In the genomic region with DNA sequence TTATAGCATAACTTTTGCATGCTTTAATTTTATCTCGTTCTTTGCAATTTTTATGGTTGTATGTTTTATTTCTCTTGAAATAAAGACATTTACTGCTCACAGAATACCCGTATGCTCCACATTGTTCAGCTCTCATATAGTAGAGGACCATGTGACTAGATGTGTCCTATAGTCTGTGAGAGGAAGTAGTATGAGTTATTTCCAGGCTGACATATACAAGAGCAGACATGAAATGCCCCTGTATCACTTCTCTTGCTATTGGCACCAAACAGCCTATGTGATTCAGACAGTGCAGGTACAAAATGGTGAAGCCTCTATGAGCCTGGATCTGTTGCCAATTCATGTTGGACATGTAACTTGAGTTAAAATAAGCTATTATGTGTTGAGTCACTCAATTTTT, we compare ENCODE assay signal across 24 cellular contexts. TPM values are rescaled to one million over a fixed set of nuclear protein-coding genes. Genes with fewer than 3 reads are reported as not detected.
DNase-seq lines count a peak whose midpoint lies in the region; ATAC-seq, FAIRE-seq and TF ChIP-seq lines count a peak whose summit lies in the region.
"Had no signal": no experiment of that assay in that cellular context is flagged by ENCODE, and none has a peak within 500 bp of the region (broad histone marks: within the 10 kb centered on the region; RNA-seq: fewer than 3 reads in every experiment).

No MANE protein-coding gene starts in this region.

- TF ChIP-seq CTCF in Loucy (conservative IDR thresholded peaks at IDR 0.05; ENCODE audit: low read length): no peak
- TF ChIP-seq CTCF in OCI-LY7 (conservative IDR thresholded peaks at IDR 0.05; ENCODE audit: low read length): no peak
- no peak for TF ChIP-seq CTCF in bronchial epithelial cell (IDR thresholded peaks at IDR 0.05; ENCODE audit: insufficient read depth, low read length, severe bottlenecking)
- TF ChIP-seq CTCF in foreskin keratinocyte (conservative IDR thresholded peaks at IDR 0.05): no peak

- H3K27ac ChIP-seq in OCI-LY7 (ENCODE audit: low read depth, low read length, poor library complexity, severe bottlenecking) (no peak overlapping the region), foreskin keratinocyte (no peak overlapping the region)
- H3K27ac ChIP-seq: 22Rv1; A549; BLaER1 treated with 17β-estradiol and CSF1 and Interleukin-3, amounts not matched to agents 10 nM and 100 nM; C4-2B had no signal

- H3K27me3 ChIP-seq in Loucy (ENCODE audit: insufficient read depth, low read length, poor library complexity, severe bottlenecking) (no peaks in the 10 kb centered on the region), bronchial epithelial cell (ENCODE audit: control insufficient read depth, insufficient read depth, low read length) (no peaks in the 10 kb centered on the region), foreskin keratinocyte (no peaks in the 10 kb centered on the region)

- H3F3A ChIP-seq in Loucy (ENCODE audit: low read depth): peaks cover 8% of the 10 kb centered on the region

- H3K9ac ChIP-seq in Loucy (ENCODE audit: low read depth, low read length, poor library complexity, severe bottlenecking): no peak overlapping the region
- H3K9ac ChIP-seq: BLaER1 treated with 17β-estradiol and CSF1 and Interleukin-3, amounts not matched to agents 10 nM and 100 nM had no signal

- H3K9me3 ChIP-seq in Loucy (ENCODE audit: insufficient read depth, low read depth, low read length) (no peaks in the 10 kb centered on the region), OCI-LY7 (ENCODE audit: low read length) (no peaks in the 10 kb centered on the region; the same call in 1 of the 2 replicates)
- H3K9me3 ChIP-seq: A549, Caco-2 had no signal

- H3K4me2 ChIP-seq in Loucy (ENCODE audit: low read depth, low read length, poor library complexity, severe bottlenecking): no peak overlapping the region
- no peak overlapping the region for H3K4me2 ChIP-seq in OCI-LY7 (ENCODE audit: low read length)
- H3K4me2 ChIP-seq: A549; BLaER1 treated with 17β-estradiol and CSF1 and Interleukin-3, amounts not matched to agents 10 nM and 100 nM had no signal

- TF ChIP-seq POLR2A in erythroblast (IDR thresholded peaks at IDR 0.05; ENCODE audit: low read length): no peak

- H3K9me2 ChIP-seq in Loucy (replicated peaks; ENCODE audit: low read depth, low read length): no peaks in the 10 kb centered on the region
- no peaks in the 10 kb centered on the region for H3K9me2 ChIP-seq in OCI-LY7 (ENCODE audit: insufficient read depth, low read length)

- H3K36me3 ChIP-seq in Loucy (ENCODE audit: insufficient read depth, low read length) (no peaks in the 10 kb centered on the region), OCI-LY7 (ENCODE audit: insufficient read depth, low read length) (no peaks in the 10 kb centered on the region), bronchial epithelial cell (ENCODE audit: control insufficient read depth, insufficient read depth, low read length) (no peaks in the 10 kb centered on the region)
- H3K36me3 ChIP-seq: BLaER1 treated with 17β-estradiol and CSF1 and Interleukin-3, amounts not matched to agents 10 nM and 100 nM had no signal

- CTCF ChIA-PET in OCI-LY7 (lab: Charles Lee; ENCODE audit: unreplicated experiment): no interaction called here

- H3K4me3 ChIP-seq in Loucy (ENCODE audit: low read length, poor library complexity, severe bottlenecking) (no peak overlapping the region), OCI-LY7 (ENCODE audit: low read depth, low read length, poor library complexity, severe bottlenecking) (no peak overlapping the region), bronchial epithelial cell (ENCODE audit: low read depth, low read length) (no peak overlapping the region)
- H3K4me3 ChIP-seq: A549; BLaER1 treated with 17β-estradiol and CSF1 and Interleukin-3, amounts not matched to agents 10 nM and 100 nM had no signal

- ATAC-seq in foreskin keratinocyte (peak; percentile 29), HG02571 (IDR thresholded peaks at IDR 0.05; ENCODE audit: unreplicated experiment) (no peak)
- ATAC-seq: A549; CD8-positive, alpha-beta T cell had no signal

- H3K79me2 ChIP-seq in Loucy (ENCODE audit: insufficient read depth, low read length) (no peaks in the 10 kb centered on the region), OCI-LY7 (ENCODE audit: insufficient read depth, low read depth, low read length) (no peaks in the 10 kb centered on the region)

- H4K20me1 ChIP-seq in Loucy (ENCODE audit: insufficient read depth, low read length, poor library complexity, severe bottlenecking) (no peaks in the 10 kb centered on the region), OCI-LY7 (ENCODE audit: insufficient read depth, low read length) (no peaks in the 10 kb centered on the region)
- H4K20me1 ChIP-seq: BLaER1 treated with 17β-estradiol and CSF1 and Interleukin-3, amounts not matched to agents 10 nM and 100 nM had no signal

- BruUV-seq in OCI-LY7 (replicated peaks; lab: Mats Ljungman, UMichigan): no TSS peak

- DNase-seq in OCI-LY7 (ENCODE audit: low spot score) (no peak), bronchial epithelial cell (ENCODE audit: low read depth) (peak; percentile 14), foreskin keratinocyte (peak in 1 of 2 donors; percentile 13), superior temporal gyrus (ENCODE audit: extremely low spot score) (no peak), erythroblast (lab: John Stamatoyannopoulos, UW) (no peak), SW 1271 (lab: John Stamatoyannopoulos, UW) (no peak)
- DNase-seq: AML-193; Caco-2; Calu3; CD4-positive, alpha-beta T cell; CD8-positive, alpha-beta T cell; DMS79 treated with DMSO at 0.1 percent for 48 hours; GF-D8 had no signal

- no peak for FAIRE-seq in bronchial epithelial cell (lab: Jason Lieb, UNC)
- FAIRE-seq: A549, D721Med, GM12892, GM18507 had no signal

- POLR2A ChIA-PET in OCI-LY7 (lab: Charles Lee): no interaction called here

- intact Hi-C loops in OCI-LY7 (cut with micrococcal nuclease; ENCODE audit: unreplicated experiment): no loop called here

- H2AFZ ChIP-seq in Loucy (ENCODE audit: low read length) (peak overlapping the region; percentile 17; the same call in 1 of the 2 replicates), OCI-LY7 (ENCODE audit: low read length) (peak overlapping the region; percentile 39; the same call in 1 of the 2 replicates)

- H3K4me1 ChIP-seq in Loucy (ENCODE audit: insufficient read depth, low read length, poor library complexity, severe bottlenecking): peaks cover 18% of the 10 kb centered on the region
- H3K4me1 ChIP-seq in OCI-LY7 (ENCODE audit: insufficient read depth, low read length, poor library complexity, severe bottlenecking): peaks cover 41% of the 10 kb centered on the region
- H3K4me1 ChIP-seq in foreskin keratinocyte: no peaks in the 10 kb centered on the region
- H3K4me1 ChIP-seq: A549, Caco-2 had no signal

RNA-seq across cellular contexts. Expression of a gene that starts 5.8 kb away (rescaled TPM):
- total RNA-seq in OCI-LY7 (2014; rRNA removed; shearing (Covaris generic)): 64.6 and 73.5 TPM in 2 replicates
- total RNA-seq in OCI-LY7 (2022) (44.8 and 57.4 TPM in 2 replicates), bronchial epithelial cell (not detected in 2 replicates), foreskin keratinocyte (not detected in 2 replicates)
- polyA plus RNA-seq in foreskin keratinocyte: not detected in 2 replicates
- total RNA-seq: A172; Caco-2; Calu3; CD4-positive, alpha-beta T cell had no signal
- polyA plus RNA-seq: A549, BJ had no signal

RNA-seq across cellular contexts. Expression of a gene that starts 39.8 kb away (rescaled TPM):
- not detected in 2 replicates for total RNA-seq in OCI-LY7 (2014; rRNA removed; shearing (Covaris generic))
- total RNA-seq in OCI-LY7 (2022) (not detected in 2 replicates), bronchial epithelial cell (not detected in 2 replicates), foreskin keratinocyte (not detected in 2 replicates)
- not detected in 2 replicates for polyA plus RNA-seq in foreskin keratinocyte
- total RNA-seq: A172; Caco-2; Calu3; CD4-positive, alpha-beta T cell; CD8-positive, alpha-beta T cell had no signal
- polyA plus RNA-seq: A549, BJ had no signal

Comparison
In these comparisons a context has a peak if more than half of its experiments do, and no peak if none do; other contexts are left out.
1. RNA of a gene that starts 5.8 kb away (total RNA-seq): 44.8 to 73.5 TPM in OCI-LY7; not detected in bronchial epithelial cell and not detected in foreskin keratinocyte; every median in the first group is over 10 times any median in the second.